In the genomic region with DNA sequence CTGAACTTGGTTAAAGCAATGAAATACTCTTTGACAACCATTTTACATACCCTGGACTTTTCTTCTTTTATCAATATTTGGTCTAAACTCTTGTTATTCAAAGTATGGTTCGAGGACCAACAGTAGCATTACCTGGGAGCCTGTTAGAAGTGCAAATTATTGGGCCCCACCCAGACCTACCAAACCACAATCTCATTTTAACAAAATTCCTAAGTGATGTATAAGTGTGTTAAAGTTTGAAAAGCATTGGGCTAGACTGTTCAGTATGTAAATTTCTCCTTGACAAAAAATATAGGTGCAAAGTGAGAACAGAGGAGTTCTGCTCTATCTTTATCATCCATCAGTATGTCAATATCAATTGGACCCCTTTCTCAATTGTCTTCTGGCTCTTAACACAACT, we compare ENCODE assay signal across 22 cellular contexts.
A peak's percentile ranks its signal among the peaks of the same experiment; 100 is the strongest.
DNase-seq lines count a peak whose midpoint lies in the region; ATAC-seq, FAIRE-seq and TF ChIP-seq lines count a peak whose summit lies in the region.
"Had no signal": no experiment of that assay in that cellular context is flagged by ENCODE, and none has a peak within 500 bp of the region (broad histone marks: within the 10 kb centered on the region; RNA-seq: fewer than 3 reads in every experiment).

No MANE protein-coding gene starts in this region.

- H3F3A ChIP-seq in PC-9 (ENCODE audit: insufficient read depth, low read depth) = peaks cover 9% of the 10 kb centered on the region; the same call in 1 of the 2 replicates

- POLR2A ChIA-PET in A549 (lab: Yijun Ruan, JAX) = no interaction called here
- POLR2A ChIA-PET in PC-9 (lab: Charles Lee; ENCODE audit: unreplicated experiment) = no interaction called here

- H3K4me3 ChIP-seq in A549 (no peak overlapping the region), PC-9 (peak overlapping the region; percentile 36; the same call in 1 of the 2 replicates), bronchial epithelial cell (ENCODE audit: low read depth, low read length) (no peak overlapping the region), epithelial cell of esophagus (ENCODE audit: low read length) (no peak overlapping the region)
- H3K4me3 ChIP-seq: BLaER1 had no signal

- H3K4me1 ChIP-seq in A549 (no peaks in the 10 kb centered on the region), PC-9 (replicated peaks; ENCODE audit: insufficient read depth) (peaks cover 33% of the 10 kb centered on the region)
- H3K4me1 ChIP-seq: BE2C, BLaER1 had no signal

- no peak overlapping the region for H2AFZ ChIP-seq in PC-9

- no peak overlapping the region for H3K4me2 ChIP-seq in A549
- H3K4me2 ChIP-seq in PC-9 = peak overlapping the region; percentile 71
- H3K4me2 ChIP-seq: BLaER1 had no signal

- no peak for TF ChIP-seq EP300 in A549 (IDR thresholded peaks at IDR 0.05)

- no peaks in the 10 kb centered on the region for H3K79me2 ChIP-seq in PC-9 (ENCODE audit: low read depth)

- TF ChIP-seq CTCF in A549 (IDR thresholded peaks at IDR 0.05) (no peak), PC-9 (conservative IDR thresholded peaks at IDR 0.05) (no peak), bronchial epithelial cell (IDR thresholded peaks at IDR 0.05; ENCODE audit: insufficient read depth, low read length, severe bottlenecking) (no peak), epithelial cell of esophagus (IDR thresholded peaks at IDR 0.05; ENCODE audit: insufficient read depth, low read depth, low read length, missing control alignments) (no peak)

- TF ChIP-seq RAD21 in A549 (conservative IDR thresholded peaks at IDR 0.05 in 1 of 2, IDR thresholded peaks at IDR 0.05 in 1 of 2) = no peak

- BruUV-seq in PC-9 (replicated peaks; lab: Mats Ljungman, UMichigan) = no TSS peak

- H3K9me3 ChIP-seq in A549 (no peaks in the 10 kb centered on the region), PC-9 (ENCODE audit: insufficient read depth, low read depth) (no peaks in the 10 kb centered on the region; the same call in 1 of the 2 replicates)
- H3K9me3 ChIP-seq: BE2C had no signal

- no peaks in the 10 kb centered on the region for H3K36me3 ChIP-seq in PC-9 (ENCODE audit: low read depth)
- no peaks in the 10 kb centered on the region for H3K36me3 ChIP-seq in bronchial epithelial cell (ENCODE audit: control insufficient read depth, insufficient read depth, low read length)
- H3K36me3 ChIP-seq: BE2C, BLaER1 had no signal

- no peaks in the 10 kb centered on the region for H3K9me2 ChIP-seq in PC-9 (ENCODE audit: insufficient read depth)

- DNase-seq in A549 (ENCODE audit: low read depth in 1 of 2, low spot score in 1 of 2) = no peak
- DNase-seq in PC-9 = peak; percentile 16 to 79
- DNase-seq in bronchial epithelial cell (ENCODE audit: low read depth) = peak; percentile 10
- DNase-seq in epithelial cell of esophagus (ENCODE audit: low read depth) = peak; percentile 7
- DNase-seq in NCI-H446 (lab: John Stamatoyannopoulos, UW) = no peak
- DNase-seq in frontal cortex (ENCODE audit: low spot score in 2 of 2) = no peak
- DNase-seq in DMS153 (lab: John Stamatoyannopoulos, UW) = no peak
- DNase-seq: ACHN; BE2C; C1 segment of cervical spinal cord; CD4-positive, alpha-beta memory T cell; CD4-positive, CD25-positive, alpha-beta regulatory T cell; CD8-positive, alpha-beta memory T cell; COR-L47; DMS 273 treated with DMSO at 0.1 percent for 48 hours; DMS79 treated with DMSO at 0.1 percent for 48 hours; GF-D8 had no signal

- H3K27ac ChIP-seq in A549 = no peak overlapping the region
- peak overlapping the region; percentile 69 for H3K27ac ChIP-seq in PC-9
- H3K27ac ChIP-seq: 22Rv1, BLaER1 had no signal

- H4K20me1 ChIP-seq in PC-9 (ENCODE audit: insufficient read depth) = no peaks in the 10 kb centered on the region
- H4K20me1 ChIP-seq: BLaER1 had no signal

- CTCF ChIA-PET in A549 (lab: Yijun Ruan, JAX) (interaction anchor here (0.6 kb wide), 1 partner anchor 585 kb away, joined by 4 read pairs; no protein-coding TSS in a partner anchor), PC-9 (lab: Charles Lee) (no interaction called here)

- ATAC-seq in A549 = no peak

- TF ChIP-seq POLR2A in A549 (IDR thresholded peaks at IDR 0.05; ENCODE audit: low read length) = no peak

- 36% methylated on average over 1 of the region's 1 CpG for WGBS in A549 (ENCODE audit: missing lambda C conversion rate)

- H3K27me3 ChIP-seq in PC-9 (ENCODE audit: insufficient read depth, low read depth) (no peaks in the 10 kb centered on the region), bronchial epithelial cell (ENCODE audit: control insufficient read depth, insufficient read depth, low read length) (no peaks in the 10 kb centered on the region)
- H3K27me3 ChIP-seq: BE2C, BLaER1 had no signal

- FAIRE-seq in A549 (lab: Jason Lieb, UNC) (peak; percentile 92), bronchial epithelial cell (lab: Jason Lieb, UNC) (no peak), frontal cortex (lab: Jason Lieb, UNC) (no peak)
- FAIRE-seq: G401.6, GM12891, GM19239 had no signal

- intact Hi-C loops in PC-9 (cut with micrococcal nuclease; ENCODE audit: unreplicated experiment) = no loop called here

TF ChIP-seq in A549, 52 proteins besides CTCF, POLR2A, EP300 and RAD21:
- TF ChIP-seq MAX (IDR thresholded peaks at IDR 0.05) = no peak
- TF ChIP-seq CBX2 (IDR thresholded peaks at IDR 0.05; ENCODE audit: borderline replicate concordance, low read depth) = no peak
- TF ChIP-seq TFCP2L1 (CRISPR knock-in tag; IDR thresholded peaks at IDR 0.05) = no peak
- TF ChIP-seq RCOR1 (IDR thresholded peaks at IDR 0.05; ENCODE audit: low read depth, low read length) = no peak
- TF ChIP-seq EHF (CRISPR knock-in tag; IDR thresholded peaks at IDR 0.05) = no peak
- TF ChIP-seq MAZ (IDR thresholded peaks at IDR 0.05; ENCODE audit: borderline replicate concordance, low read depth, low read length) = no peak
- no peak for TF ChIP-seq GATA3 (IDR thresholded peaks at IDR 0.05; ENCODE audit: borderline replicate concordance)
- no peak for TF ChIP-seq E2F6 (IDR thresholded peaks at IDR 0.05; ENCODE audit: borderline replicate concordance, low read depth)
- no peak for TF ChIP-seq POLR2AphosphoS2 (conservative IDR thresholded peaks at IDR 0.05; ENCODE audit: low read length)
- TF ChIP-seq, protein P1, sequence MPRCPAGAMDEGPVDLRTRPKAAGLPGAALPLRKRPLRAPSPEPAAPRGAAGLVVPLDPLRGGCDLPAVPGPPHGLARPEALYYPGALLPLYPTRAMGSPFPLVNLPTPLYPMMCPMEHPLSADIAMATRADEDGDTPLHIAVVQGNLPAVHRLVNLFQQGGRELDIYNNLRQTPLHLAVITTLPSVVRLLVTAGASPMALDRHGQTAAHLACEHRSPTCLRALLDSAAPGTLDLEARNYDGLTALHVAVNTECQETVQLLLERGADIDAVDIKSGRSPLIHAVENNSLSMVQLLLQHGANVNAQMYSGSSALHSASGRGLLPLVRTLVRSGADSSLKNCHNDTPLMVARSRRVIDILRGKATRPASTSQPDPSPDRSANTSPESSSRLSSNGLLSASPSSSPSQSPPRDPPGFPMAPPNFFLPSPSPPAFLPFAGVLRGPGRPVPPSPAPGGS (IDR thresholded peaks at IDR 0.05) = no peak
- TF ChIP-seq CHD4 (IDR thresholded peaks at IDR 0.05; ENCODE audit: borderline replicate concordance) = no peak
- no peak for TF ChIP-seq HDAC2 (IDR thresholded peaks at IDR 0.05)
- no peak for TF ChIP-seq FOSB (CRISPR knock-in tag; IDR thresholded peaks at IDR 0.05)
- TF ChIP-seq ZNF302 (CRISPR knock-in tag; IDR thresholded peaks at IDR 0.05) = no peak
- no peak for TF ChIP-seq ESRRA (IDR thresholded peaks at IDR 0.05; ENCODE audit: borderline replicate concordance, low read length)
- no peak for TF ChIP-seq HOXB5 (CRISPR knock-in tag; IDR thresholded peaks at IDR 0.05)

Comparison
In these comparisons a context has a peak if more than half of its experiments do, and no peak if none do; other contexts are left out.
1. DNase-seq: peak in PC-9 (2 of 2), bronchial epithelial cell (single experiment) and epithelial cell of esophagus (single experiment); none in A549 (0 of 2), NCI-H446 (0 of 2), frontal cortex (0 of 2) and DMS153 (single experiment).